Comparison of ENCODE assay signal across 1 cellular context in the genomic region with DNA sequence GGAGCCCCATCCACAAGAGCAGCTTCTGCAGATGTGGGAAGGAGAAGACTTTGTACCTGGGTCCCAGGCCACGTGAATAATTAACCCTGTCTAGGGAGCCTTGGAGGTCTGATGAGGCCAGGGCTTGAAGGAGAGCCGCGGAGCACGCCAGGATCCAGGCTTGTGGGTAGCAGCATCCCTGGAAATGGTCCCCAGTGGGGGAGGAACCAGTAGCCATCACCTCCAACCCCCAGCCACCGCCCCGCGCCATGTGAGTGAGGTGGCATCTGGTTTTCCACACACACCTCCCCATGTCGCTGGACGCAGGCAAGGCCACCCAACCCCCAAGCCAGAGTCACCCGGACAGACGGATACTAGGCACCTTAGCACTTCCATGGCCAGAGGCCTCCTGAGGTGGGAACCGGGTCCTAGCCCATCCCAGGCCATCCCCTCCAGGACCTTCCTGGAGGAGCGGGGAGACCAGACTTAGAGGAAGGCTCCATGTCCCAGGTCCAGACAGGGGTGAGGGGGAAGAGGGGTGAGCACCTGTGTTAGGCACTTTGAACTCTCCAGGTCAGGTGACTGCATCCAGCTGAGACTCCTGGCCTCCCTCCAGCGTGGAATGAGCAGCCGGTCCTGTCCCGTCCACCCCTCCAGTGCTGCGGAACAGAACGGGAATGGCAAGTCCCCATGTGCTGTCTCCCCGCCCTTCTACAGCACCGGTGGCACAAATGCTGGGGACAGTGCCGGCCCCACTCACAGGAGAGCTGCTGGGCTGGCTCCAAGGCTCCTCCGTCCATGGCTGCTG.
TF ChIP-seq lines count a peak whose summit lies in the region.

No MANE protein-coding gene starts in this region.

TF ChIP-seq in HepG2, 621 proteins besides CTCF, POLR2A, EP300 and RAD21 (continued from another document and continues in another):
- TF ChIP-seq, protein P1, sequence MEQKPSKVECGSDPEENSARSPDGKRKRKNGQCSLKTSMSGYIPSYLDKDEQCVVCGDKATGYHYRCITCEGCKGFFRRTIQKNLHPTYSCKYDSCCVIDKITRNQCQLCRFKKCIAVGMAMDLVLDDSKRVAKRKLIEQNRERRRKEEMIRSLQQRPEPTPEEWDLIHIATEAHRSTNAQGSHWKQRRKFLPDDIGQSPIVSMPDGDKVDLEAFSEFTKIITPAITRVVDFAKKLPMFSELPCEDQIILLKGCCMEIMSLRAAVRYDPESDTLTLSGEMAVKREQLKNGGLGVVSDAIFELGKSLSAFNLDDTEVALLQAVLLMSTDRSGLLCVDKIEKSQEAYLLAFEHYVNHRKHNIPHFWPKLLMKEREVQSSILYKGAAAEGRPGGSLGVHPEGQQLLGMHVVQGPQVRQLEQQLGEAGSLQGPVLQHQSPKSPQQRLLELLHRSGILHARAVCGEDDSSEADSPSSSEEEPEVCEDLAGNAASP (CRISPR knock-in tag; IDR thresholded peaks at IDR 0.05; ENCODE audit: borderline replicate concordance) = 0 out of 2 replicates have a peak, but pooled peaks have one; percentile 22
- TF ChIP-seq PHF8 (CRISPR knock-in tag; IDR thresholded peaks at IDR 0.05) (no peak), ZNF33A (CRISPR knock-in tag; IDR thresholded peaks at IDR 0.05; ENCODE audit: borderline replicate concordance) (no peak), ELF3 (CRISPR knock-in tag; IDR thresholded peaks at IDR 0.05) (no peak), SYNCRIP (IDR thresholded peaks at IDR 0.05; ENCODE audit: insufficient read depth, low read depth, low read length) (no peak), SPEN (CRISPR knock-in tag; IDR thresholded peaks at IDR 0.05; ENCODE audit: low read depth) (no peak), ZNF264 (CRISPR knock-in tag; IDR thresholded peaks at IDR 0.05) (no peak), TAF1 (CRISPR knock-in tag; IDR thresholded peaks at IDR 0.05) (peak; percentile 36), ZNF430 (CRISPR knock-in tag; IDR thresholded peaks at IDR 0.05) (no peak), ZNF3 (CRISPR knock-in tag; IDR thresholded peaks at IDR 0.05) (no peak), HMGA1 (CRISPR knock-in tag; conservative IDR thresholded peaks at IDR 0.05) (no peak), KDM6A (CRISPR knock-in tag; IDR thresholded peaks at IDR 0.05; ENCODE audit: low read depth) (peak; percentile 46), ZNF446 (CRISPR knock-in tag; IDR thresholded peaks at IDR 0.05) (no peak), ZNF12 (CRISPR knock-in tag; IDR thresholded peaks at IDR 0.05) (no peak), ZNF616 (CRISPR knock-in tag; IDR thresholded peaks at IDR 0.05; ENCODE audit: low read depth) (no peak), ZNF678 (CRISPR knock-in tag; IDR thresholded peaks at IDR 0.05) (no peak), ZNF605 (CRISPR knock-in tag; IDR thresholded peaks at IDR 0.05) (no peak), SRSF9 (IDR thresholded peaks at IDR 0.05; ENCODE audit: borderline replicate concordance, insufficient read depth, low read depth, low read length, poor library complexity, severe bottlenecking) (no peak), RFX1 (IDR thresholded peaks at IDR 0.05) (no peak), KLF12 (CRISPR knock-in tag; IDR thresholded peaks at IDR 0.05; ENCODE audit: borderline replicate concordance) (no peak), ZNF75D (CRISPR knock-in tag; IDR thresholded peaks at IDR 0.05; ENCODE audit: borderline replicate concordance) (no peak), ZMYM3 (CRISPR knock-in tag; IDR thresholded peaks at IDR 0.05) (0 out of 2 replicates have a peak, but pooled peaks have one; percentile 10), IKZF4 (CRISPR knock-in tag; IDR thresholded peaks at IDR 0.05; ENCODE audit: borderline replicate concordance, low read depth, not compliant biosample characterization) (no peak), GTF2F1 (IDR thresholded peaks at IDR 0.05; ENCODE audit: low read length) (no peak), TAF15 (IDR thresholded peaks at IDR 0.05; ENCODE audit: low read depth, low read length, poor library complexity, severe bottlenecking) (no peak), MBNL3 (CRISPR knock-in tag; conservative IDR thresholded peaks at IDR 0.05) (no peak), NFKBIZ (CRISPR knock-in tag; IDR thresholded peaks at IDR 0.05) (no peak), YY1 (IDR thresholded peaks at IDR 0.05; ENCODE audit: insufficient read depth, insufficient replicate concordance, low read depth, low read length) (no peak), ZNF138 (CRISPR knock-in tag; IDR thresholded peaks at IDR 0.05; ENCODE audit: low read depth) (no peak), NFYB (CRISPR knock-in tag; IDR thresholded peaks at IDR 0.05) (no peak), ZSCAN9 (CRISPR knock-in tag; IDR thresholded peaks at IDR 0.05; ENCODE audit: borderline replicate concordance) (no peak), FLYWCH1 (CRISPR knock-in tag; IDR thresholded peaks at IDR 0.05) (no peak), RELA (CRISPR knock-in tag; IDR thresholded peaks at IDR 0.05) (no peak), SOX6 (IDR thresholded peaks at IDR 0.05) (no peak), SOX6 (CRISPR knock-in tag; IDR thresholded peaks at IDR 0.05) (0 out of 2 replicates have a peak, but pooled peaks have one; percentile 12), ZNF251 (CRISPR knock-in tag; IDR thresholded peaks at IDR 0.05) (no peak), ZNF850 (CRISPR knock-in tag; conservative IDR thresholded peaks at IDR 0.05) (no peak)
- TF ChIP-seq, protein P2, sequence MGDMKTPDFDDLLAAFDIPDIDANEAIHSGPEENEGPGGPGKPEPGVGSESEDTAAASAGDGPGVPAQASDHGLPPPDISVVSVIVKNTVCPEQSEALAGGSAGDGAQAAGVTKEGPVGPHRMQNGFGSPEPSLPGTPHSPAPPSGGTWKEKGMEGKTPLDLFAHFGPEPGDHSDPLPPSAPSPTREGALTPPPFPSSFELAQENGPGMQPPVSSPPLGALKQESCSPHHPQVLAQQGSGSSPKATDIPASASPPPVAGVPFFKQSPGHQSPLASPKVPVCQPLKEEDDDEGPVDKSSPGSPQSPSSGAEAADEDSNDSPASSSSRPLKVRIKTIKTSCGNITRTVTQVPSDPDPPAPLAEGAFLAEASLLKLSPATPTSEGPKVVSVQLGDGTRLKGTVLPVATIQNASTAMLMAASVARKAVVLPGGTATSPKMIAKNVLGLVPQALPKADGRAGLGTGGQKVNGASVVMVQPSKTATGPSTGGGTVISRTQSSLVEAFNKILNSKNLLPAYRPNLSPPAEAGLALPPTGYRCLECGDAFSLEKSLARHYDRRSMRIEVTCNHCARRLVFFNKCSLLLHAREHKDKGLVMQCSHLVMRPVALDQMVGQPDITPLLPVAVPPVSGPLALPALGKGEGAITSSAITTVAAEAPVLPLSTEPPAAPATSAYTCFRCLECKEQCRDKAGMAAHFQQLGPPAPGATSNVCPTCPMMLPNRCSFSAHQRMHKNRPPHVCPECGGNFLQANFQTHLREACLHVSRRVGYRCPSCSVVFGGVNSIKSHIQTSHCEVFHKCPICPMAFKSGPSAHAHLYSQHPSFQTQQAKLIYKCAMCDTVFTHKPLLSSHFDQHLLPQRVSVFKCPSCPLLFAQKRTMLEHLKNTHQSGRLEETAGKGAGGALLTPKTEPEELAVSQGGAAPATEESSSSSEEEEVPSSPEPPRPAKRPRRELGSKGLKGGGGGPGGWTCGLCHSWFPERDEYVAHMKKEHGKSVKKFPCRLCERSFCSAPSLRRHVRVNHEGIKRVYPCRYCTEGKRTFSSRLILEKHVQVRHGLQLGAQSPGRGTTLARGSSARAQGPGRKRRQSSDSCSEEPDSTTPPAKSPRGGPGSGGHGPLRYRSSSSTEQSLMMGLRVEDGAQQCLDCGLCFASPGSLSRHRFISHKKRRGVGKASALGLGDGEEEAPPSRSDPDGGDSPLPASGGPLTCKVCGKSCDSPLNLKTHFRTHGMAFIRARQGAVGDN (CRISPR knock-in tag; IDR thresholded peaks at IDR 0.05) = peak; percentile 72
- TF ChIP-seq, protein P3, sequence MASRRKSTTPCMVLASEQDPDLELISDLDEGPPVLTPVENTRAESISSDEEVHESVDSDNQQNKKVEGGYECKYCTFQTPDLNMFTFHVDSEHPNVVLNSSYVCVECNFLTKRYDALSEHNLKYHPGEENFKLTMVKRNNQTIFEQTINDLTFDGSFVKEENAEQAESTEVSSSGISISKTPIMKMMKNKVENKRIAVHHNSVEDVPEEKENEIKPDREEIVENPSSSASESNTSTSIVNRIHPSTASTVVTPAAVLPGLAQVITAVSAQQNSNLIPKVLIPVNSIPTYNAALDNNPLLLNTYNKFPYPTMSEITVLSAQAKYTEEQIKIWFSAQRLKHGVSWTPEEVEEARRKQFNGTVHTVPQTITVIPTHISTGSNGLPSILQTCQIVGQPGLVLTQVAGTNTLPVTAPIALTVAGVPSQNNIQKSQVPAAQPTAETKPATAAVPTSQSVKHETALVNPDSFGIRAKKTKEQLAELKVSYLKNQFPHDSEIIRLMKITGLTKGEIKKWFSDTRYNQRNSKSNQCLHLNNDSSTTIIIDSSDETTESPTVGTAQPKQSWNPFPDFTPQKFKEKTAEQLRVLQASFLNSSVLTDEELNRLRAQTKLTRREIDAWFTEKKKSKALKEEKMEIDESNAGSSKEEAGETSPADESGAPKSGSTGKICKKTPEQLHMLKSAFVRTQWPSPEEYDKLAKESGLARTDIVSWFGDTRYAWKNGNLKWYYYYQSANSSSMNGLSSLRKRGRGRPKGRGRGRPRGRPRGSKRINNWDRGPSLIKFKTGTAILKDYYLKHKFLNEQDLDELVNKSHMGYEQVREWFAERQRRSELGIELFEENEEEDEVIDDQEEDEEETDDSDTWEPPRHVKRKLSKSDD (CRISPR knock-in tag; IDR thresholded peaks at IDR 0.05; ENCODE audit: low read depth) = no peak
- TF ChIP-seq, protein P4, sequence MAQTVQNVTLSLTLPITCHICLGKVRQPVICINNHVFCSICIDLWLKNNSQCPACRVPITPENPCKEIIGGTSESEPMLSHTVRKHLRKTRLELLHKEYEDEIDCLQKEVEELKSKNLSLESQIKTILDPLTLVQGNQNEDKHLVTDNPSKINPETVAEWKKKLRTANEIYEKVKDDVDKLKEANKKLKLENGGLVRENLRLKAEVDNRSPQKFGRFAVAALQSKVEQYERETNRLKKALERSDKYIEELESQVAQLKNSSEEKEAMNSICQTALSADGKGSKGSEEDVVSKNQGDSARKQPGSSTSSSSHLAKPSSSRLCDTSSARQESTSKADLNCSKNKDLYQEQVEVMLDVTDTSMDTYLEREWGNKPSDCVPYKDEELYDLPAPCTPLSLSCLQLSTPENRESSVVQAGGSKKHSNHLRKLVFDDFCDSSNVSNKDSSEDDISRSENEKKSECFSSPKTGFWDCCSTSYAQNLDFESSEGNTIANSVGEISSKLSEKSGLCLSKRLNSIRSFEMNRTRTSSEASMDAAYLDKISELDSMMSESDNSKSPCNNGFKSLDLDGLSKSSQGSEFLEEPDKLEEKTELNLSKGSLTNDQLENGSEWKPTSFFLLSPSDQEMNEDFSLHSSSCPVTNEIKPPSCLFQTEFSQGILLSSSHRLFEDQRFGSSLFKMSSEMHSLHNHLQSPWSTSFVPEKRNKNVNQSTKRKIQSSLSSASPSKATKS (CRISPR knock-in tag; IDR thresholded peaks at IDR 0.05) = no peak
- TF ChIP-seq, protein P5, sequence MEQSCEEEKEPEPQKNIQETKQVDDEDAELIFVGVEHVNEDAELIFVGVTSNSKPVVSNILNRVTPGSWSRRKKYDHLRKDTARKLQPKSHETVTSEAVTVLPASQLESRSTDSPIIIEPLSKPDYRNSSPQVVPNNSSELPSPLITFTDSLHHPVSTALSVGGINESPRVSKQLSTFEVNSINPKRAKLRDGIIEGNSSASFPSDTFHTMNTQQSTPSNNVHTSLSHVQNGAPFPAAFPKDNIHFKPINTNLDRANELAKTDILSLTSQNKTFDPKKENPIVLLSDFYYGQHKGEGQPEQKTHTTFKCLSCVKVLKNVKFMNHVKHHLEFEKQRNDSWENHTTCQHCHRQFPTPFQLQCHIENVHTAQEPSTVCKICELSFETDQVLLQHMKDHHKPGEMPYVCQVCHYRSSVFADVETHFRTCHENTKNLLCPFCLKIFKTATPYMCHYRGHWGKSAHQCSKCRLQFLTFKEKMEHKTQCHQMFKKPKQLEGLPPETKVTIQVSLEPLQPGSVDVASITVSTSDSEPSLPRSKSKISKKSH (CRISPR knock-in tag; IDR thresholded peaks at IDR 0.05; ENCODE audit: borderline replicate concordance) = peak; percentile 43; the same call in 1 of the 2 replicates
- TF ChIP-seq, protein P6, sequence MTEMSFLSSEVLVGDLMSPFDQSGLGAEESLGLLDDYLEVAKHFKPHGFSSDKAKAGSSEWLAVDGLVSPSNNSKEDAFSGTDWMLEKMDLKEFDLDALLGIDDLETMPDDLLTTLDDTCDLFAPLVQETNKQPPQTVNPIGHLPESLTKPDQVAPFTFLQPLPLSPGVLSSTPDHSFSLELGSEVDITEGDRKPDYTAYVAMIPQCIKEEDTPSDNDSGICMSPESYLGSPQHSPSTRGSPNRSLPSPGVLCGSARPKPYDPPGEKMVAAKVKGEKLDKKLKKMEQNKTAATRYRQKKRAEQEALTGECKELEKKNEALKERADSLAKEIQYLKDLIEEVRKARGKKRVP (CRISPR knock-in tag; IDR thresholded peaks at IDR 0.05) = no peak
- TF ChIP-seq, protein P7, sequence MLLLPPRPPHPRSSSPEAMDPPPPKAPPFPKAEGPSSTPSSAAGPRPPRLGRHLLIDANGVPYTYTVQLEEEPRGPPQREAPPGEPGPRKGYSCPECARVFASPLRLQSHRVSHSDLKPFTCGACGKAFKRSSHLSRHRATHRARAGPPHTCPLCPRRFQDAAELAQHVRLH (CRISPR knock-in tag; IDR thresholded peaks at IDR 0.05; ENCODE audit: borderline replicate concordance, low read depth) = no peak
- TF ChIP-seq, protein P8, sequence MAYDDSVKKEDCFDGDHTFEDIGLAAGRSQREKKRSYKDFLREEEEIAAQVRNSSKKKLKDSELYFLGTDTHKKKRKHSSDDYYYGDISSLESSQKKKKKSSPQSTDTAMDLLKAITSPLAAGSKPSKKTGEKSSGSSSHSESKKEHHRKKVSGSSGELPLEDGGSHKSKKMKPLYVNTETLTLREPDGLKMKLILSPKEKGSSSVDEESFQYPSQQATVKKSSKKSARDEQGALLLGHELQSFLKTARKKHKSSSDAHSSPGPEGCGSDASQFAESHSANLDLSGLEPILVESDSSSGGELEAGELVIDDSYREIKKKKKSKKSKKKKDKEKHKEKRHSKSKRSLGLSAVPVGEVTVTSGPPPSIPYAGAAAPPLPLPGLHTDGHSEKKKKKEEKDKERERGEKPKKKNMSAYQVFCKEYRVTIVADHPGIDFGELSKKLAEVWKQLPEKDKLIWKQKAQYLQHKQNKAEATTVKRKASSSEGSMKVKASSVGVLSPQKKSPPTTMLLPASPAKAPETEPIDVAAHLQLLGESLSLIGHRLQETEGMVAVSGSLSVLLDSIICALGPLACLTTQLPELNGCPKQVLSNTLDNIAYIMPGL (CRISPR knock-in tag; IDR thresholded peaks at IDR 0.05; ENCODE audit: borderline replicate concordance in 1 of 2, low read depth in 1 of 2) = 0 out of 4 replicates have a peak, but pooled peaks have one; percentile 17 to 22
- TF ChIP-seq, protein P9, sequence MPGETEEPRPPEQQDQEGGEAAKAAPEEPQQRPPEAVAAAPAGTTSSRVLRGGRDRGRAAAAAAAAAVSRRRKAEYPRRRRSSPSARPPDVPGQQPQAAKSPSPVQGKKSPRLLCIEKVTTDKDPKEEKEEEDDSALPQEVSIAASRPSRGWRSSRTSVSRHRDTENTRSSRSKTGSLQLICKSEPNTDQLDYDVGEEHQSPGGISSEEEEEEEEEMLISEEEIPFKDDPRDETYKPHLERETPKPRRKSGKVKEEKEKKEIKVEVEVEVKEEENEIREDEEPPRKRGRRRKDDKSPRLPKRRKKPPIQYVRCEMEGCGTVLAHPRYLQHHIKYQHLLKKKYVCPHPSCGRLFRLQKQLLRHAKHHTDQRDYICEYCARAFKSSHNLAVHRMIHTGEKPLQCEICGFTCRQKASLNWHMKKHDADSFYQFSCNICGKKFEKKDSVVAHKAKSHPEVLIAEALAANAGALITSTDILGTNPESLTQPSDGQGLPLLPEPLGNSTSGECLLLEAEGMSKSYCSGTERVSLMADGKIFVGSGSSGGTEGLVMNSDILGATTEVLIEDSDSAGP (CRISPR knock-in tag; IDR thresholded peaks at IDR 0.05; ENCODE audit: borderline replicate concordance) = peak; percentile 57; the same call in 1 of the 2 replicates
